In the genomic region with DNA sequence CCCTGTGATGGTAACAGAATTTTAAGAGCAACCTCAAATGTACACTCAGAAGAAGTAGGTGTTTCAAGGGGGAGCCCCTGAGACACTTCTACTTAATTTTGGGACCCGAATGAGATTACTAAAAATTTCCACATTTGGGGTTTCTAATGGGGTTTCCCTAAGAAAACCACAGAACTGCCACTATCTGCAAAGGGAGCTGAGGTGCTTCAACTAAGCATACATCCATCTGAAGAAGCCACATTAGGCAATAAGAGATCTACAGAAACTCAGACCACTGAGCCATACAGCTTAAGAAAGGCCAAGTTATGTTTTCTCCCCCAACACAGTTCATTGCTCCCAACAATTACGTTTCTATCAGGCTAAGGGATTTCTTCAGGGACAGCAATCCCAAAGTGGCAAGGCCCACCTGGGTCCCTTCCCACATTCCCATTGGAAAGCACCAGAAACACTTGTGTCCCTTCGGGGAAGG, we compare ENCODE assay signal across 8 cellular contexts. TPM values are rescaled to one million over a fixed set of nuclear protein-coding genes. Genes with fewer than 3 reads are reported as not detected.
DNase-seq lines count a peak whose midpoint lies in the region; ATAC-seq and TF ChIP-seq lines count a peak whose summit lies in the region.

No MANE protein-coding gene starts in this region.

- H3K23ac ChIP-seq in H9 (ENCODE audit: insufficient read length, low read depth, low read length), result no peak overlapping the region

- H3K27ac ChIP-seq in H9 (ENCODE audit: insufficient read length, low read depth, low read length), result no peak overlapping the region

- no peak overlapping the region for H4K8ac ChIP-seq in H9 (replicated peaks; ENCODE audit: insufficient read length, low read depth, low read length)

- peak overlapping the region; percentile 93 for H3K27ac Mint-ChIP-seq in activated T-helper 2 cell treated with anti-CD3 and anti-CD28 coated beads, Interferon-gamma antibody, Interleukin-2, Interleukin-4, amounts not matched to agents 10 μg/mL and 5 μg/mL and 100 μg/mL, durations not matched to agents 14 hours and 24 hours and 36 hours
- H3K27ac Mint-ChIP-seq in mesothelial cell of epicardium, result peak overlapping the region; percentile 90
- H3K27ac Mint-ChIP-seq in nephron progenitor cell, result no peak overlapping the region
- peak overlapping the region in 1 of 3 experiments; percentile 65; a peak in 3 of 7 replicates for H3K27ac Mint-ChIP-seq in H9

- no peak overlapping the region for H3K56ac ChIP-seq in H9 (ENCODE audit: insufficient read length, low read depth, low read length)

- no peaks in the 10 kb centered on the region for H4K20me1 ChIP-seq in H9 (ENCODE audit: control insufficient read depth, insufficient read depth, insufficient read length)

- H3K79me2 ChIP-seq in H9 (ENCODE audit: insufficient read depth, low read length), result peaks cover 7% of the 10 kb centered on the region; the same call in 1 of the 2 replicates

- no peak overlapping the region for H3K18ac ChIP-seq in H9 (ENCODE audit: insufficient read length, low read depth, low read length)

- no peaks in the 10 kb centered on the region for H3K9me3 Mint-ChIP-seq in activated T-helper 2 cell treated with anti-CD3 and anti-CD28 coated beads, Interferon-gamma antibody, Interleukin-2, Interleukin-4, amounts not matched to agents 10 μg/mL and 5 μg/mL and 100 μg/mL, durations not matched to agents 14 hours and 24 hours and 36 hours
- H3K9me3 Mint-ChIP-seq in mesothelial cell of epicardium (no peaks in the 10 kb centered on the region), nephron progenitor cell (no peaks in the 10 kb centered on the region), H9 (no peaks in the 10 kb centered on the region)

- H4K5ac ChIP-seq in H9 (ENCODE audit: insufficient read length, low read depth, low read length), result no peak overlapping the region

- H3K9me3 ChIP-seq in H9 (ENCODE audit: control insufficient read depth, low read depth, low read length), result no peaks in the 10 kb centered on the region

- no peak overlapping the region for H4K91ac ChIP-seq in H9 (ENCODE audit: insufficient read length, low read depth, low read length)

- H3K79me1 ChIP-seq in H9 (ENCODE audit: insufficient read depth, low read depth, low read length, poor library complexity, severe bottlenecking), result no peaks in the 10 kb centered on the region

- intact Hi-C loops in activated T-helper 2 cell treated with anti-CD3 and anti-CD28 coated beads, Interferon-gamma antibody, Interleukin-2, Interleukin-4, amounts not matched to agents 10 μg/mL and 5 μg/mL and 100 μg/mL, durations not matched to agents 14 hours and 24 hours and 36 hours (cut with micrococcal nuclease), result loop anchor here (1.0 kb wide), 3 partner anchors 17 to 42 kb away; no protein-coding TSS in a partner anchor

- no peak overlapping the region for H2BK120ac ChIP-seq in H9 (ENCODE audit: low read depth, low read length, poor library complexity, severe bottlenecking)

- H3K4me1 ChIP-seq in H9 (ENCODE audit: insufficient read depth, low read length), result peaks cover 26% of the 10 kb centered on the region

- H2BK12ac ChIP-seq in H9 (ENCODE audit: insufficient read length, low read depth, low read length), result no peak overlapping the region

- TF ChIP-seq CTCF in mesothelial cell of epicardium (IDR thresholded peaks at IDR 0.05; ENCODE audit: unreplicated experiment) (no peak), nephron progenitor cell (IDR thresholded peaks at IDR 0.05) (no peak), H9 (conservative IDR thresholded peaks at IDR 0.05) (no peak)

- H2BK20ac ChIP-seq in H9 (ENCODE audit: low read depth, low read length, poor library complexity, severe bottlenecking), result no peak overlapping the region

- ATAC-seq in GM18511 (IDR thresholded peaks at IDR 0.05; ENCODE audit: unreplicated experiment) (peak; percentile 62), HG02852 (IDR thresholded peaks at IDR 0.05; ENCODE audit: unreplicated experiment) (peak; percentile 63)

- peak overlapping the region; percentile 97 for H3K4me3 Mint-ChIP-seq in activated T-helper 2 cell treated with anti-CD3 and anti-CD28 coated beads, Interferon-gamma antibody, Interleukin-2, Interleukin-4, amounts not matched to agents 10 μg/mL and 5 μg/mL and 100 μg/mL, durations not matched to agents 14 hours and 24 hours and 36 hours (ENCODE audit: low read depth)
- peak overlapping the region; percentile 1 for H3K4me3 Mint-ChIP-seq in mesothelial cell of epicardium
- no peak overlapping the region for H3K4me3 Mint-ChIP-seq in nephron progenitor cell
- no peak overlapping the region for H3K4me3 Mint-ChIP-seq in H9

- H3K4me2 ChIP-seq in H9 (ENCODE audit: insufficient read depth, insufficient read length, low read length), result no peak overlapping the region

- H3K4ac ChIP-seq in H9 (ENCODE audit: low read depth, low read length), result no peak overlapping the region

- DNase-seq in activated T-helper 2 cell treated with anti-CD3 and anti-CD28 coated beads, Interferon-gamma antibody, Interleukin-2, Interleukin-4, amounts not matched to agents 10 μg/mL and 5 μg/mL and 100 μg/mL, durations not matched to agents 14 hours and 24 hours and 36 hours (ENCODE audit: low spot score), result peak; percentile 22
- DNase-seq in mesothelial cell of epicardium (ENCODE audit: low spot score in 2 of 2, unreplicated experiment in 2 of 2), result no peak
- DNase-seq in ecto neural progenitor cell (ENCODE audit: low spot score), result no peak
- DNase-seq in nephron progenitor cell, result no peak
- DNase-seq in activated CD8-positive, alpha-beta memory T cell treated with anti-CD3 and anti-CD28 coated beads, Interleukin-2, amount 50 U/mL, for 48 hours, result no peak
- no peak for DNase-seq in H9

- no peaks in the 10 kb centered on the region for H3K27me3 ChIP-seq in H9 (ENCODE audit: insufficient read depth, low read length)

- no peak overlapping the region for H3T11ph ChIP-seq in H9 (ENCODE audit: low read length)

- H2BK15ac ChIP-seq in H9 (ENCODE audit: low read depth, low read length), result no peak overlapping the region

- H3K23me2 ChIP-seq in H9 (ENCODE audit: insufficient read length, low read depth, low read length, poor library complexity, severe bottlenecking), result peaks cover 25% of the 10 kb centered on the region

- WGBS in H9 (ENCODE audit: extremely low coverage, insufficient read length, low lambda C conversion rate), result no CpG with 5 or more reads among the region's 3 CpGs

- no peak overlapping the region for H2AK5ac ChIP-seq in H9 (ENCODE audit: insufficient read length, low read length)

- H3K36me3 Mint-ChIP-seq in activated T-helper 2 cell treated with anti-CD3 and anti-CD28 coated beads, Interferon-gamma antibody, Interleukin-2, Interleukin-4, amounts not matched to agents 10 μg/mL and 5 μg/mL and 100 μg/mL, durations not matched to agents 14 hours and 24 hours and 36 hours (ENCODE audit: low read depth), result peaks cover 99% of the 10 kb centered on the region
- H3K36me3 Mint-ChIP-seq in mesothelial cell of epicardium, result peaks cover 34% of the 10 kb centered on the region
- H3K36me3 Mint-ChIP-seq in nephron progenitor cell (ENCODE audit: low read depth), result peaks cover 67% of the 10 kb centered on the region
- peaks cover 7 to 63% (median 61%) of the 10 kb centered on the region in 3 experiments; a peak in 6 of 7 replicates for H3K36me3 Mint-ChIP-seq in H9 (ENCODE audit: insufficient read depth in 1 of 3, low read depth in 3 of 3)

- no peak overlapping the region for H3K9ac ChIP-seq in H9 (ENCODE audit: extremely low read depth, insufficient read length, low read length)

- no peaks in the 10 kb centered on the region for H3K27me3 Mint-ChIP-seq in activated T-helper 2 cell treated with anti-CD3 and anti-CD28 coated beads, Interferon-gamma antibody, Interleukin-2, Interleukin-4, amounts not matched to agents 10 μg/mL and 5 μg/mL and 100 μg/mL, durations not matched to agents 14 hours and 24 hours and 36 hours (ENCODE audit: low read depth)
- H3K27me3 Mint-ChIP-seq in mesothelial cell of epicardium (ENCODE audit: low read depth) (no peaks in the 10 kb centered on the region), nephron progenitor cell (ENCODE audit: low read depth, poor library complexity) (no peaks in the 10 kb centered on the region), H9 (ENCODE audit: low read depth) (no peaks in the 10 kb centered on the region)

- H3K4me1 Mint-ChIP-seq in activated T-helper 2 cell treated with anti-CD3 and anti-CD28 coated beads, Interferon-gamma antibody, Interleukin-2, Interleukin-4, amounts not matched to agents 10 μg/mL and 5 μg/mL and 100 μg/mL, durations not matched to agents 14 hours and 24 hours and 36 hours (ENCODE audit: low read depth), result peaks cover 56% of the 10 kb centered on the region
- peaks cover 85% of the 10 kb centered on the region for H3K4me1 Mint-ChIP-seq in mesothelial cell of epicardium
- peaks cover 69% of the 10 kb centered on the region for H3K4me1 Mint-ChIP-seq in nephron progenitor cell
- peaks cover 83 to 90% of the 10 kb centered on the region in 2 experiments for H3K4me1 Mint-ChIP-seq in H9

- H2BK5ac ChIP-seq in H9 (ENCODE audit: insufficient read length, low read length), result no peak overlapping the region

- H3K14ac ChIP-seq in H9 (ENCODE audit: insufficient read depth, low read length), result no peak overlapping the region

- no peak overlapping the region for H2AFZ ChIP-seq in H9 (ENCODE audit: low read length)

RNA-seq across cellular contexts. Expression of a gene that starts 5.2 kb away (rescaled TPM):
- 313 and 326 TPM in 2 replicates for total RNA-seq in activated T-helper 2 cell treated with anti-CD3 and anti-CD28 coated beads, Interferon-gamma antibody, Interleukin-2, Interleukin-4, amounts not matched to agents 10 μg/mL and 5 μg/mL and 100 μg/mL, durations not matched to agents 14 hours and 24 hours and 36 hours
- total RNA-seq in mesothelial cell of epicardium, result 63.2 to 66.6 TPM (median 64.8 TPM) in 3 replicates
- total RNA-seq in H9 (2021), result 105 and 109 TPM in 2 replicates

RNA-seq across cellular contexts. Expression of a gene that starts 21.6 kb away (rescaled TPM):
- 82.8 and 83.0 TPM in 2 replicates for total RNA-seq in activated T-helper 2 cell treated with anti-CD3 and anti-CD28 coated beads, Interferon-gamma antibody, Interleukin-2, Interleukin-4, amounts not matched to agents 10 μg/mL and 5 μg/mL and 100 μg/mL, durations not matched to agents 14 hours and 24 hours and 36 hours
- 36.6 to 39.0 TPM (median 37.5 TPM) in 3 replicates for total RNA-seq in mesothelial cell of epicardium
- 161 TPM in 2 replicates for total RNA-seq in H9 (2021)

Comparison
In these comparisons a context has a peak if more than half of its experiments do, and no peak if none do; other contexts are left out.
1. H3K4me3 Mint-ChIP-seq: peak in activated T-helper 2 cell treated with anti-CD3 and anti-CD28 coated beads, Interferon-gamma antibody, Interleukin-2, Interleukin-4, amounts not matched to agents 10 μg/mL and 5 μg/mL and 100 μg/mL, durations not matched to agents 14 hours and 24 hours and 36 hours (single experiment) and mesothelial cell of epicardium (single experiment); none in nephron progenitor cell (single experiment) and H9 (0 of 2).